In the genomic region with DNA sequence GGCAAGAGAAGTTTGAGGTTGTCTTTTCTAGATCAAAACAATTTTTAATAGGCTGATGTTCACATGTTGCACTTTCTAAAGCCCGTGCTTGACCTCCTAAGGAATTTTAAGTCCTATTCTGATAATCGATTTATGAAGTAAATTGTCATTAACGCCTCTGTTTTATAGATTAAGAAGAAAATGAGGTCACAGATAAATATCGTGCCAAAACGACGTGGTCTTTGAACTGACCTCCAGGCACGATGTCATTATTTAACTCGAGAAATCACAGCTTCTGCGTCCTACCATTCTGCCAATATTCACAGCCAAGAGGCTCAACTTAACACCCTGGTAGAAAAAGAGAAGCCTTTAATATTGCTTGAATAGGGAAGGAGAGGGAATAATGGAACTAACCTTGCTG, we compare ENCODE assay signal across 7 cellular contexts. TPM values are rescaled to one million over a fixed set of nuclear protein-coding genes. Genes with fewer than 3 reads are reported as not detected.
A peak's percentile ranks its signal among the peaks of the same experiment; 100 is the strongest.
DNase-seq lines count a peak whose midpoint lies in the region; ATAC-seq and TF ChIP-seq lines count a peak whose summit lies in the region.

No MANE protein-coding gene starts in this region.

- no peaks in the 10 kb centered on the region for H3K9me2 ChIP-seq in SU-DHL-6 (replicated peaks; ENCODE audit: insufficient read depth, low read length)

- no peaks in the 10 kb centered on the region for H3K79me1 ChIP-seq in H9 (ENCODE audit: insufficient read depth, low read depth, low read length, poor library complexity, severe bottlenecking)

- TF ChIP-seq POLR2A in GM18505 (IDR thresholded peaks at IDR 0.05; ENCODE audit: borderline replicate concordance, extremely low read depth, insufficient read depth, insufficient read length) = no peak

- no peak for TF ChIP-seq CTCF in H9 (conservative IDR thresholded peaks at IDR 0.05)
- no peak for TF ChIP-seq CTCF in SU-DHL-6 (IDR thresholded peaks at IDR 0.05; ENCODE audit: insufficient read depth, low read length, poor library complexity, severe bottlenecking)
- TF ChIP-seq CTCF in foreskin fibroblast (IDR thresholded peaks at IDR 0.05; ENCODE audit: low read depth, low read length) = no peak
- no peak for TF ChIP-seq CTCF in omental fat pad (IDR thresholded peaks at IDR 0.05)

- H4K5ac ChIP-seq in H9 (ENCODE audit: insufficient read length, low read depth, low read length) = no peak overlapping the region

- peaks cover 3% of the 10 kb centered on the region for H3K23me2 ChIP-seq in H9 (ENCODE audit: insufficient read length, low read depth, low read length, poor library complexity, severe bottlenecking)

- no peak overlapping the region for H4K91ac ChIP-seq in H9 (ENCODE audit: insufficient read length, low read depth, low read length)

- H3K79me2 ChIP-seq in H9 (ENCODE audit: insufficient read depth, low read length) (peaks cover 8% of the 10 kb centered on the region; the same call in 1 of the 2 replicates), SU-DHL-6 (ENCODE audit: insufficient read depth, low read length) (peaks cover 36% of the 10 kb centered on the region)

- H3K27ac Mint-ChIP-seq in H9 = peak overlapping the region; percentile 93 to 96 (median 95); a peak in 6 of 7 replicates

- H2AK5ac ChIP-seq in H9 (ENCODE audit: insufficient read length, low read length) = no peak overlapping the region

- H3K9me3 Mint-ChIP-seq in H9 = no peaks in the 10 kb centered on the region

- no peak overlapping the region for H3T11ph ChIP-seq in H9 (ENCODE audit: low read length)

- H2BK5ac ChIP-seq in H9 (ENCODE audit: insufficient read length, low read length) = no peak overlapping the region

- H3F3A ChIP-seq in SU-DHL-6 (ENCODE audit: insufficient read depth) = peaks cover 13% of the 10 kb centered on the region; the same call in 1 of the 2 replicates

- WGBS in H9 (ENCODE audit: extremely low coverage, insufficient read length, low lambda C conversion rate) = no CpG with 5 or more reads among the region's 9 CpGs

- peak overlapping the region; percentile 75 for H3K9ac ChIP-seq in H9 (ENCODE audit: extremely low read depth, insufficient read length, low read length)
- peak overlapping the region; percentile 91 for H3K9ac ChIP-seq in SU-DHL-6 (ENCODE audit: low read length)
- H3K9ac ChIP-seq in skeletal muscle satellite cell (ENCODE audit: low read depth, low read length) = peak overlapping the region; percentile 86

- no peak overlapping the region for H2BK20ac ChIP-seq in H9 (ENCODE audit: low read depth, low read length, poor library complexity, severe bottlenecking)

- no peak overlapping the region for H3K56ac ChIP-seq in H9 (ENCODE audit: insufficient read length, low read depth, low read length)

- DNase-seq in H9 (no peak), foreskin fibroblast (no peak), omental fat pad (ENCODE audit: low spot score) (no peak), HT-29 (ENCODE audit: low spot score) (no peak)

- H3K23ac ChIP-seq in H9 (ENCODE audit: insufficient read length, low read depth, low read length) = no peak overlapping the region

- H3K4me3 ChIP-seq in SU-DHL-6 (ENCODE audit: insufficient read depth, low read length, poor library complexity, severe bottlenecking) (peak overlapping the region; percentile 76), foreskin fibroblast (ENCODE audit: low read depth in 1 of 2, low read length in 2 of 2) (peak overlapping the region; percentile 70), skeletal muscle satellite cell (ENCODE audit: low read length) (peak overlapping the region; percentile 92)

- H3K9me3 ChIP-seq in H9 (ENCODE audit: control insufficient read depth, low read depth, low read length) (no peaks in the 10 kb centered on the region), SU-DHL-6 (ENCODE audit: insufficient read depth, low read length) (no peaks in the 10 kb centered on the region), skeletal muscle satellite cell (replicated peaks; ENCODE audit: low read length) (no peaks in the 10 kb centered on the region)

- H2BK120ac ChIP-seq in H9 (ENCODE audit: low read depth, low read length, poor library complexity, severe bottlenecking) = no peak overlapping the region

- H3K27me3 ChIP-seq in H9 (ENCODE audit: insufficient read depth, low read length) = no peaks in the 10 kb centered on the region
- no peaks in the 10 kb centered on the region for H3K27me3 ChIP-seq in SU-DHL-6 (ENCODE audit: low read length)
- H3K27me3 ChIP-seq in skeletal muscle satellite cell (ENCODE audit: control insufficient read depth, insufficient read depth, low read length) = no peaks in the 10 kb centered on the region

- no peak overlapping the region for H2BK12ac ChIP-seq in H9 (ENCODE audit: insufficient read length, low read depth, low read length)

- ATAC-seq in GM18505 (IDR thresholded peaks at IDR 0.05; ENCODE audit: unreplicated experiment) (no peak), omental fat pad (ENCODE audit: low FRiP score) (no peak)

- H3K27ac ChIP-seq in H9 (ENCODE audit: insufficient read length, low read depth, low read length) (peak overlapping the region; percentile 69), SU-DHL-6 (ENCODE audit: low read depth, low read length) (peak overlapping the region; percentile 56)

- H4K8ac ChIP-seq in H9 (replicated peaks; ENCODE audit: insufficient read length, low read depth, low read length) = no peak overlapping the region

- no peaks in the 10 kb centered on the region; the same call in 1 of the 2 replicates for H3K27me3 Mint-ChIP-seq in H9 (ENCODE audit: low read depth)

- no peaks in the 10 kb centered on the region for H3K36me3 ChIP-seq in SU-DHL-6 (ENCODE audit: low read length)
- H3K36me3 ChIP-seq in skeletal muscle satellite cell (ENCODE audit: insufficient read depth, low read length) = no peaks in the 10 kb centered on the region

- H3K4me1 ChIP-seq in H9 (ENCODE audit: insufficient read depth, low read length) (peaks cover 13% of the 10 kb centered on the region; the same call in 1 of the 2 replicates), skeletal muscle satellite cell (ENCODE audit: control insufficient read depth, insufficient read depth, low read length) (peaks cover 26% of the 10 kb centered on the region)

- no peak overlapping the region for H3K14ac ChIP-seq in H9 (ENCODE audit: insufficient read depth, low read length)

- H2AFZ ChIP-seq in H9 (ENCODE audit: low read length) (no peak overlapping the region), SU-DHL-6 (ENCODE audit: low read depth, low read length, severe bottlenecking) (peak overlapping the region; percentile 97)

- H4K20me1 ChIP-seq in H9 (ENCODE audit: control insufficient read depth, insufficient read depth, insufficient read length) (no peaks in the 10 kb centered on the region), SU-DHL-6 (ENCODE audit: low read depth, low read length) (peaks cover 3% of the 10 kb centered on the region; the same call in 1 of the 2 replicates)

- no peak overlapping the region for H3K18ac ChIP-seq in H9 (ENCODE audit: insufficient read length, low read depth, low read length)

- H3K4me1 Mint-ChIP-seq in H9 = peaks cover 53 to 62% of the 10 kb centered on the region in 2 experiments

- H3K4ac ChIP-seq in H9 (ENCODE audit: low read depth, low read length) = no peak overlapping the region

- no peaks in the 10 kb centered on the region for H3K36me3 Mint-ChIP-seq in H9 (ENCODE audit: insufficient read depth in 1 of 3, low read depth in 3 of 3)

- H3K4me2 ChIP-seq in H9 (ENCODE audit: insufficient read depth, insufficient read length, low read length) (peak overlapping the region; percentile 83), SU-DHL-6 (ENCODE audit: low read depth, low read length, poor library complexity, severe bottlenecking) (peak overlapping the region; percentile 99), skeletal muscle satellite cell (ENCODE audit: low read length) (peak overlapping the region; percentile 97)

- no peak overlapping the region for H2BK15ac ChIP-seq in H9 (ENCODE audit: low read depth, low read length)

- H3K4me3 Mint-ChIP-seq in H9 = peak overlapping the region; percentile 72 to 83

RNA-seq across cellular contexts. Expression of a gene that starts 0.9 kb away (rescaled TPM):
- total RNA-seq in H9 (2021) (11.2 and 14.9 TPM in 2 replicates), omental fat pad (10 to 100 TPM; 20.6 to 40.6 (median 25.4) TPM)
- total RNA-seq in skeletal muscle satellite cell (2012; rRNA removed) = 20.1 and 27.1 TPM in 2 replicates
- total RNA-seq in HT-29 (2014; rRNA removed; shearing (Covaris generic)) = 3.2 and 3.4 TPM in 2 replicates
